In genomic region chr1:37537378-37537777, GRCh38 we compare ENCODE assay signal across 13 cellular contexts. TPM values are rescaled to one million over a fixed set of nuclear protein-coding genes. Genes with fewer than 3 reads are reported as not detected.
DNase-seq lines count a peak whose midpoint lies in the region; ATAC-seq, FAIRE-seq and TF ChIP-seq lines count a peak whose summit lies in the region.
"Had no signal": no experiment of that assay in that cellular context is flagged by ENCODE, and none has a peak within 500 bp of the region (broad histone marks: within the 10 kb centered on the region; RNA-seq: fewer than 3 reads in every experiment).

No MANE protein-coding gene starts in this region.

- H3K4me3 ChIP-seq in AG04449 (ENCODE audit: low read depth, low read length) (no peak overlapping the region), adipocyte (ENCODE audit: low read length) (no peak overlapping the region), keratinocyte (ENCODE audit: control insufficient read depth in 2 of 3, extremely low read depth in 1 of 3, insufficient read depth in 2 of 3, low read depth in 1 of 3, low read length in 3 of 3) (no peak overlapping the region), MM.1S (ENCODE audit: low read length) (no peak overlapping the region)

- DNase-seq in AG04449 (ENCODE audit: low read depth, low spot score) (peak; percentile 34), HT1080 (ENCODE audit: low read depth) (peak; percentile 61), adipocyte (ENCODE audit: low read depth) (peak; percentile 61), keratinocyte (ENCODE audit: low read depth, low spot score) (no peak), MM.1S (no peak), caudate nucleus (lab: John Stamatoyannopoulos, UW) (no peak), NCI-H510A treated with DMSO at 0.1 percent for 48 hours (lab: John Stamatoyannopoulos, UW) (no peak)
- DNase-seq: activated gamma-delta T cell treated with Interleukin-2 at 50 U/mL for 16 hours; CD8-positive, alpha-beta memory T cell; naive B cell; NCI-H2029 treated with DMSO at 0.1 percent for 48 hours had no signal

- no peak for FAIRE-seq in keratinocyte (lab: Jason Lieb, UNC)

- no peaks in the 10 kb centered on the region for H3F3A ChIP-seq in MM.1S (ENCODE audit: insufficient read depth, low read length)

- POLR2A ChIA-PET in AG04449 (lab: Yijun Ruan, JAX): no interaction called here

- H3K4me1 ChIP-seq in adipocyte (ENCODE audit: control insufficient read depth, insufficient read depth, low read length): peaks cover 31% of the 10 kb centered on the region
- H3K4me1 ChIP-seq in keratinocyte (ENCODE audit: control insufficient read depth, extremely low read depth, insufficient read depth, low read length): peaks cover 29% of the 10 kb centered on the region
- no peaks in the 10 kb centered on the region for H3K4me1 ChIP-seq in MM.1S (ENCODE audit: low read length)

- H3K27me3 ChIP-seq in adipocyte (replicated peaks; ENCODE audit: control insufficient read depth, insufficient read depth, low read length): no peaks in the 10 kb centered on the region
- H3K27me3 ChIP-seq in keratinocyte (ENCODE audit: control insufficient read depth, extremely low read depth, insufficient read depth, low read length): no peaks in the 10 kb centered on the region
- H3K27me3 ChIP-seq in MM.1S (replicated peaks; ENCODE audit: insufficient read depth, low read length): no peaks in the 10 kb centered on the region

- dilution Hi-C loops in keratinocyte (cut with MboI; ENCODE audit: extremely low pct_ligation_motif_present, low sequenced_read_pairs): no loop called here

- ATAC-seq in HG03457 (IDR thresholded peaks at IDR 0.05; ENCODE audit: unreplicated experiment): no peak
- ATAC-seq: stimulated activated memory B cell treated with anti-CD40 and anti-IgM and Interleukin-4, amounts not matched to agents 10 μg/mL and 1 μg/mL and 100 μg/mL, for 72 hours had no signal

- H4K20me1 ChIP-seq in keratinocyte (ENCODE audit: control insufficient read depth, extremely low read depth, insufficient read depth, low read length) (no peaks in the 10 kb centered on the region), MM.1S (ENCODE audit: insufficient read depth, low read length) (no peaks in the 10 kb centered on the region; the same call in 1 of the 2 replicates)

- H3K4me2 ChIP-seq in keratinocyte (ENCODE audit: control insufficient read depth, extremely low read depth, insufficient read depth, low read depth, low read length) (no peak overlapping the region), MM.1S (ENCODE audit: low read depth, low read length) (no peak overlapping the region)

- H3K79me2 ChIP-seq in keratinocyte (ENCODE audit: control insufficient read depth, insufficient read depth, low read length) (peaks cover 4% of the 10 kb centered on the region), MM.1S (ENCODE audit: low read length) (0 out of 2 replicates have a peak, but pooled peaks cover 14% of the 10 kb centered on the region)

- H3K9me1 ChIP-seq in keratinocyte (ENCODE audit: control insufficient read depth, extremely low read depth, insufficient read depth, low read length): no peaks in the 10 kb centered on the region

- H3K9me3 ChIP-seq in adipocyte (ENCODE audit: control insufficient read depth, low read length) (no peaks in the 10 kb centered on the region), keratinocyte (ENCODE audit: control insufficient read depth, low read depth, low read length) (no peaks in the 10 kb centered on the region), MM.1S (replicated peaks; ENCODE audit: insufficient read depth, low read length) (no peaks in the 10 kb centered on the region)

- H2AFZ ChIP-seq in keratinocyte (ENCODE audit: control insufficient read depth, low read length): no peak overlapping the region
- no peak overlapping the region for H2AFZ ChIP-seq in MM.1S (ENCODE audit: low read length)

- H3K9me2 ChIP-seq in MM.1S (replicated peaks; ENCODE audit: insufficient read depth, low read length): no peaks in the 10 kb centered on the region

- no peak overlapping the region for H3K9ac ChIP-seq in adipocyte (ENCODE audit: low read length)
- no peak overlapping the region for H3K9ac ChIP-seq in keratinocyte (ENCODE audit: control insufficient read depth, extremely low read depth, insufficient read depth, low read length)
- H3K9ac ChIP-seq in MM.1S (ENCODE audit: low read length): no peak overlapping the region

- H3K36me3 ChIP-seq in adipocyte (ENCODE audit: control insufficient read depth, insufficient read depth, low read length, severe bottlenecking) (peaks cover 55% of the 10 kb centered on the region), keratinocyte (ENCODE audit: control insufficient read depth in 2 of 2, extremely low read depth in 1 of 2, insufficient read depth in 2 of 2, low read length in 2 of 2) (peaks cover 16 to 19% of the 10 kb centered on the region in 2 experiments), MM.1S (replicated peaks; ENCODE audit: insufficient read depth, low read length) (peaks cover 12% of the 10 kb centered on the region; the same call in 1 of the 2 replicates)

- H3K27ac ChIP-seq in keratinocyte (ENCODE audit: control insufficient read depth, insufficient read depth, low read length): peak overlapping the region; percentile 33
- no peak overlapping the region; the same call in 1 of the 2 replicates for H3K27ac ChIP-seq in MM.1S (ENCODE audit: low read length)
- H3K27ac ChIP-seq in caudate nucleus (ENCODE audit: low read depth, low read length): no peak overlapping the region

- CTCF ChIA-PET in AG04449 (lab: Yijun Ruan, JAX): interaction anchor here (0.9 to 5.9 kb wide), 4 partner anchors 9 to 28 kb away, joined by 3 to 22 read pairs (median 3); partner anchors contain the start of gene MEAF6

- TF ChIP-seq CTCF in AG04449 (IDR thresholded peaks at IDR 0.05; ENCODE audit: insufficient read depth, low read length, missing control alignments): no peak
- TF ChIP-seq CTCF in keratinocyte (optimal IDR thresholded peaks at IDR 0.05 in 1 of 3, IDR thresholded peaks at IDR 0.05 in 1 of 3, conservative IDR thresholded peaks at IDR 0.05 in 1 of 3; ENCODE audit: extremely low read depth in 1 of 3, insufficient read depth in 2 of 3, low read length in 3 of 3): no peak
- no peak for TF ChIP-seq CTCF in MM.1S (IDR thresholded peaks at IDR 0.05; ENCODE audit: low read length)

RNA-seq across cellular contexts. Expression of gene SNIP1, which starts 16.7 kb away (rescaled TPM):
- 11.3 and 16.5 TPM in 2 replicates for total RNA-seq in HT1080 (2014; rRNA removed; shearing (Covaris generic))
- 7.8 and 10.0 TPM in 2 replicates for polyA plus RNA-seq in HT1080 (2015; cell fraction: cytosol; rRNA removed)
- 26.7 and 37.3 TPM in 2 replicates for polyA plus RNA-seq in HT1080 (2015; cell fraction: nucleus; rRNA removed)
- polyA plus RNA-seq in keratinocyte: 6.7 to 8.9 TPM (median 7.1 TPM) in 3 replicates
- 11.6 TPM for polyA plus RNA-seq in keratinocyte (2011; ENCODE audit: low read depth)
- 3.9 and 5.9 TPM in 2 replicates for polyA plus RNA-seq in keratinocyte (2011; cell fraction: cytosol; rRNA removed)
- polyA plus RNA-seq in keratinocyte (2011; cell fraction: nucleus; rRNA removed): 12.5 and 16.8 TPM in 2 replicates
- polyA plus RNA-seq in keratinocyte (2012; ENCODE audit: low replicate concordance): 7.1 and 7.9 TPM in 2 replicates
- polyA minus RNA-seq in keratinocyte: 5.3 to 12.3 TPM (median 8.6 TPM) in 3 replicates
- polyA minus RNA-seq in keratinocyte (2011; cell fraction: cytosol; rRNA and poly(A)+ RNA removed): 6.9 TPM
- 15.0 and 18.6 TPM in 2 replicates for polyA minus RNA-seq in keratinocyte (2011; cell fraction: nucleus; rRNA and poly(A)+ RNA removed)

RNA-seq across cellular contexts. Expression of gene DNALI1, which starts 19.4 kb away (rescaled TPM):
- total RNA-seq in HT1080 (2014; rRNA removed; shearing (Covaris generic)): not detected in 2 replicates
- polyA plus RNA-seq in HT1080 (2015; cell fraction: cytosol; rRNA removed): 0.05 TPM in 1 of 2 replicates, not detected in the other
- polyA plus RNA-seq in HT1080 (2015; cell fraction: nucleus; rRNA removed): 0.05 TPM in 1 of 2 replicates, not detected in the other
- 0.06 to 0.14 TPM (median 0.06 TPM) in 3 replicates for polyA plus RNA-seq in keratinocyte
- polyA plus RNA-seq in keratinocyte (2011; ENCODE audit: low read depth): not detected
- polyA plus RNA-seq in keratinocyte (2011; cell fraction: cytosol; rRNA removed): 0.03 TPM in 1 of 2 replicates, not detected in the other
- 0.04 TPM in 1 of 2 replicates, not detected in the other for polyA plus RNA-seq in keratinocyte (2011; cell fraction: nucleus; rRNA removed)
- polyA plus RNA-seq in keratinocyte (2012; ENCODE audit: low replicate concordance): 0.04 and 0.18 TPM in 2 replicates
- 0.13 TPM in 1 of 3 replicates, not detected in the others for polyA minus RNA-seq in keratinocyte
- polyA minus RNA-seq in keratinocyte (2011; cell fraction: cytosol; rRNA and poly(A)+ RNA removed): not detected
- polyA minus RNA-seq in keratinocyte (2011; cell fraction: nucleus; rRNA and poly(A)+ RNA removed): not detected in 2 replicates
- total RNA-seq: CD8-positive, alpha-beta memory T cell had no signal

RNA-seq across cellular contexts. Expression of gene MEAF6, which starts 22.8 kb away (rescaled TPM):
- 65.4 and 72.9 TPM in 2 replicates for total RNA-seq in HT1080 (2014; rRNA removed; shearing (Covaris generic))
- polyA plus RNA-seq in HT1080 (2015; cell fraction: cytosol; rRNA removed): 79.2 and 84.5 TPM in 2 replicates
- polyA plus RNA-seq in HT1080 (2015; cell fraction: nucleus; rRNA removed): 45.8 and 50.2 TPM in 2 replicates
- 38.9 to 51.9 TPM (median 49.3 TPM) in 3 replicates for polyA plus RNA-seq in keratinocyte
- 134 TPM for polyA plus RNA-seq in keratinocyte (2011; ENCODE audit: low read depth)
- polyA plus RNA-seq in keratinocyte (2011; cell fraction: cytosol; rRNA removed): 44.0 and 69.9 TPM in 2 replicates
- polyA plus RNA-seq in keratinocyte (2011; cell fraction: nucleus; rRNA removed): 38.9 and 49.7 TPM in 2 replicates
- 40.6 and 65.0 TPM in 2 replicates for polyA plus RNA-seq in keratinocyte (2012; ENCODE audit: low replicate concordance)
- 6.8 to 22.2 TPM (median 15.4 TPM) in 3 replicates for polyA minus RNA-seq in keratinocyte
- 25.9 TPM for polyA minus RNA-seq in keratinocyte (2011; cell fraction: cytosol; rRNA and poly(A)+ RNA removed)
- 12.2 and 14.7 TPM in 2 replicates for polyA minus RNA-seq in keratinocyte (2011; cell fraction: nucleus; rRNA and poly(A)+ RNA removed)

RNA-seq across cellular contexts. Expression of gene GNL2, which starts 58.4 kb away (rescaled TPM):
- 105 and 111 TPM in 2 replicates for total RNA-seq in HT1080 (2014; rRNA removed; shearing (Covaris generic))
- 46.4 and 49.1 TPM in 2 replicates for polyA plus RNA-seq in HT1080 (2015; cell fraction: cytosol; rRNA removed)
- 102 and 112 TPM in 2 replicates for polyA plus RNA-seq in HT1080 (2015; cell fraction: nucleus; rRNA removed)
- polyA plus RNA-seq in keratinocyte: 49.7 to 81.0 TPM (median 52.7 TPM) in 3 replicates
- 225 TPM for polyA plus RNA-seq in keratinocyte (2011; ENCODE audit: low read depth)
- 38.2 and 48.0 TPM in 2 replicates for polyA plus RNA-seq in keratinocyte (2011; cell fraction: cytosol; rRNA removed)
- polyA plus RNA-seq in keratinocyte (2011; cell fraction: nucleus; rRNA removed): 71.0 and 93.5 TPM in 2 replicates
- polyA plus RNA-seq in keratinocyte (2012; ENCODE audit: low replicate concordance): 43.2 and 100 TPM in 2 replicates
- 27.2 to 64.3 TPM (median 40.2 TPM) in 3 replicates for polyA minus RNA-seq in keratinocyte
- polyA minus RNA-seq in keratinocyte (2011; cell fraction: cytosol; rRNA and poly(A)+ RNA removed): 49.5 TPM
- polyA minus RNA-seq in keratinocyte (2011; cell fraction: nucleus; rRNA and poly(A)+ RNA removed): 55.9 and 57.2 TPM in 2 replicates

Comparison
In these comparisons a context has a peak if more than half of its experiments do, and no peak if none do; other contexts are left out.
1. DNase-seq: peak in AG04449 (single experiment), HT1080 (single experiment) and adipocyte (single experiment); none in keratinocyte (single experiment), MM.1S (single experiment), caudate nucleus (0 of 61) and NCI-H510A treated with DMSO at 0.1 percent for 48 hours (single experiment).